13 cellular contexts compared by ENCODE assay signal in genomic region chr7:92423646-92424045, GRCh38. TPM values are rescaled to one million over a fixed set of nuclear protein-coding genes. Genes with fewer than 3 reads are reported as not detected.
DNase-seq lines count a peak whose midpoint lies in the region; ATAC-seq, FAIRE-seq and TF ChIP-seq lines count a peak whose summit lies in the region.
"Had no signal": no experiment of that assay in that cellular context is flagged by ENCODE, and none has a peak within 500 bp of the region (broad histone marks: within the 10 kb centered on the region; RNA-seq: fewer than 3 reads in every experiment).

No MANE protein-coding gene starts in this region.

- no peak overlapping the region for H2BK15ac ChIP-seq in neuronal stem cell (ENCODE audit: low read length)

- TF ChIP-seq EP300 in GM12878 (IDR thresholded peaks at IDR 0.05; ENCODE audit: borderline replicate concordance in 1 of 2, control insufficient read depth in 1 of 2, low read depth in 2 of 2, low read length in 2 of 2) = no peak

- H4K91ac ChIP-seq in neuronal stem cell (ENCODE audit: low read depth, low read length, poor library complexity) = no peak overlapping the region

- H2BK5ac ChIP-seq in neuronal stem cell (ENCODE audit: low read length) = no peak overlapping the region

- peak overlapping the region; percentile 69 for H2AFZ ChIP-seq in DND-41 (ENCODE audit: low read depth, low read length)
- peak overlapping the region; percentile 85 for H2AFZ ChIP-seq in MM.1S (ENCODE audit: low read length)
- peak overlapping the region; percentile 89; the same call in 1 of the 2 replicates for H2AFZ ChIP-seq in GM12878 (ENCODE audit: control insufficient read depth, low read depth, low read length)
- H2AFZ ChIP-seq in neuronal stem cell (ENCODE audit: low read length) = peak overlapping the region; percentile 96

- RAD21 ChIA-PET in GM12878 (lab: Charles Lee; ENCODE audit: unreplicated experiment) = interaction anchor here (0.9 to 4.4 kb wide), 3 partner anchors 24 to 390 kb away, joined by 3 to 45 read pairs (median 3); partner anchors contain the start of gene GATAD1

- POLR2A ChIA-PET in GM12878 (lab: Charles Lee) = interaction anchor here (0.9 kb wide), 1 partner anchor 10 kb away, joined by 3 read pairs; no protein-coding TSS in a partner anchor

- TF ChIP-seq POLR2A in GM12878 (IDR thresholded peaks at IDR 0.05; ENCODE audit: low read depth, low read length) = no peak

- peak overlapping the region; percentile 2 for H3K4ac ChIP-seq in neuronal stem cell (ENCODE audit: low read length)

- no peaks in the 10 kb centered on the region for H3F3A ChIP-seq in MM.1S (ENCODE audit: insufficient read depth, low read length)

- WGBS in GM12878 (ENCODE audit: insufficient coverage, insufficient replicate concordance, low lambda C conversion rate, missing lambda C conversion rate) = 88% methylated on average over 4 of the region's 4 CpGs
- 100% methylated on average over 3 of the region's 4 CpGs; no CpG with 5 or more reads in 1 of the 2 donors for WGBS in neuronal stem cell (ENCODE audit: extremely low coverage in 2 of 2, insufficient read length in 2 of 2, insufficient replicate concordance in 1 of 2), 2 donors

- in situ Hi-C loops in GM12878 (cut with MboI) = loop anchor here (10.0 kb wide), 1 partner anchor 631 kb away; no protein-coding TSS in a partner anchor

- no peak overlapping the region for H3K4me2 ChIP-seq in DND-41 (ENCODE audit: insufficient read depth, low read length)
- peak overlapping the region; percentile 72; the same call in 1 of the 2 replicates for H3K4me2 ChIP-seq in MM.1S (ENCODE audit: low read depth, low read length)
- H3K4me2 ChIP-seq in GM12878 (ENCODE audit: control insufficient read depth, insufficient read depth) = no peak overlapping the region
- no peak overlapping the region for H3K4me2 ChIP-seq in neuronal stem cell (ENCODE audit: insufficient read depth, low read length, poor library complexity, severe bottlenecking)

- H3K79me1 ChIP-seq in neuronal stem cell (ENCODE audit: low read depth, low read length) = no peaks in the 10 kb centered on the region

- no TSS peak for BruUV-seq in GM12878 (replicated peaks; lab: Mats Ljungman, UMichigan)

- H3K36me3 ChIP-seq in DND-41 (ENCODE audit: insufficient read depth, low read length) (no peaks in the 10 kb centered on the region), MM.1S (replicated peaks; ENCODE audit: insufficient read depth, low read length) (no peaks in the 10 kb centered on the region), GM12878 (ENCODE audit: control insufficient read depth in 2 of 2, insufficient read depth in 2 of 2, low read length in 1 of 2) (no peaks in the 10 kb centered on the region), neuronal stem cell (replicated peaks in 1 of 2; ENCODE audit: control insufficient read depth in 2 of 2, insufficient read depth in 2 of 2, low read length in 2 of 2) (no peaks in the 10 kb centered on the region), left ventricle myocardium inferior (no peaks in the 10 kb centered on the region)
- H3K36me3 ChIP-seq: uterus had no signal

- no peak for DNase-seq in DND-41
- DNase-seq in MM.1S = no peak
- DNase-seq in GM12878 (ENCODE audit: low read depth, low spot score) = no peak
- DNase-seq in neuronal stem cell (ENCODE audit: low spot score) = no peak
- DNase-seq in head of caudate nucleus = no peak
- DNase-seq in stimulated activated CD4-positive, alpha-beta T cell treated with anti-CD3 and anti-CD28 coated beads, Interleukin-4, amount 100 ng/mL, for 4 hours = no peak
- DNase-seq in left ventricle myocardium inferior = no peak
- DNase-seq: activated T-cell treated with anti-CD3 and anti-CD28 coated beads, Interleukin-2, amount 50 U/mL, for 1 hour; T-helper 9 cell had no signal

- no peaks in the 10 kb centered on the region for H3K79me2 ChIP-seq in DND-41 (ENCODE audit: insufficient read depth, low read length)
- no peaks in the 10 kb centered on the region for H3K79me2 ChIP-seq in MM.1S (ENCODE audit: low read length)
- H3K79me2 ChIP-seq in GM12878 (ENCODE audit: control insufficient read depth, insufficient read depth, low read length) = no peaks in the 10 kb centered on the region

- H3K27ac ChIP-seq in DND-41 (ENCODE audit: low read length) = no peak overlapping the region
- H3K27ac ChIP-seq in MM.1S (ENCODE audit: low read length) = no peak overlapping the region
- no peak overlapping the region for H3K27ac ChIP-seq in GM12878 (ENCODE audit: control insufficient read depth, insufficient read depth)
- H3K27ac ChIP-seq in neuronal stem cell (replicated peaks; ENCODE audit: low read length) = no peak overlapping the region
- H3K27ac ChIP-seq in left ventricle myocardium inferior (replicated peaks) = no peak overlapping the region
- H3K27ac ChIP-seq: HL-60 had no signal

- TF ChIP-seq CTCF in DND-41 (IDR thresholded peaks at IDR 0.05; ENCODE audit: borderline replicate concordance, extremely low read depth, low read length, poor library complexity, severe bottlenecking) (no peak), MM.1S (IDR thresholded peaks at IDR 0.05; ENCODE audit: low read length) (no peak), GM12878 (IDR thresholded peaks at IDR 0.05 in 2 of 3, conservative IDR thresholded peaks at IDR 0.05 in 1 of 3; ENCODE audit: control insufficient read depth in 2 of 3, extremely low read depth in 1 of 3, insufficient read depth in 1 of 3, low read depth in 3 of 3, low read length in 3 of 3) (no peak), left ventricle myocardium inferior (IDR thresholded peaks at IDR 0.05; ENCODE audit: borderline replicate concordance) (no peak)

- no peak overlapping the region for H3K9ac ChIP-seq in DND-41 (ENCODE audit: low read depth, low read length)
- no peak overlapping the region for H3K9ac ChIP-seq in MM.1S (ENCODE audit: low read length)
- no peak overlapping the region for H3K9ac ChIP-seq in GM12878 (ENCODE audit: control insufficient read depth, insufficient read depth, low read length)
- no peak overlapping the region for H3K9ac ChIP-seq in neuronal stem cell (ENCODE audit: low read depth, low read length, poor library complexity)

- H3K27me3 ChIP-seq in DND-41 (ENCODE audit: insufficient read depth, low read length, poor library complexity) (no peaks in the 10 kb centered on the region), MM.1S (replicated peaks; ENCODE audit: insufficient read depth, low read length) (no peaks in the 10 kb centered on the region), GM12878 (replicated peaks in 1 of 2; ENCODE audit: control insufficient read depth in 2 of 2, insufficient read depth in 2 of 2, low read length in 1 of 2) (no peaks in the 10 kb centered on the region), neuronal stem cell (ENCODE audit: control insufficient read depth in 3 of 3, insufficient read depth in 3 of 3, low read depth in 1 of 3, low read length in 3 of 3) (peaks cover 0 to 3% (median 0%) of the 10 kb centered on the region in 3 experiments), left ventricle myocardium inferior (ENCODE audit: low read depth) (peaks cover 25% of the 10 kb centered on the region)
- H3K27me3 ChIP-seq: uterus had no signal

- SMC1A ChIA-PET in GM12878 (lab: Charles Lee; ENCODE audit: uncharacterized antibody, unreplicated experiment) = interaction anchor here (0.9 to 1.7 kb wide), 8 partner anchors 8 to 633 kb away, joined by 3 to 22 read pairs (median 3); partner anchors contain the start of gene GATAD1

- H2AK5ac ChIP-seq in neuronal stem cell (ENCODE audit: low read depth, low read length) = no peak overlapping the region

- CTCF ChIA-PET in GM12878 (lab: Yijun Ruan, JAX) = interaction anchor here (0.8 to 7.5 kb wide), 33 partner anchors 9 to 620 kb away, joined by 3 to 86 read pairs (median 4); partner anchors contain the start of genes ANKIB1, GATAD1, KRIT1 and MTERF1

- H2BK120ac ChIP-seq in neuronal stem cell (ENCODE audit: low read depth, low read length) = no peak overlapping the region

- ATAC-seq in DND-41 (ENCODE audit: insufficient read depth, low read depth) (no peak), GM12878 (peak; percentile 11; the same call in 2 of the 3 replicates), GM19035 (IDR thresholded peaks at IDR 0.05; ENCODE audit: unreplicated experiment) (no peak)

- intact Hi-C loops in GM12878 (cut with micrococcal nuclease; ENCODE audit: unreplicated experiment) = loop anchor here (1.0 to 2.0 kb wide), 2 partner anchors 24 to 631 kb away; partner anchors contain the start of gene GATAD1
- intact Hi-C loops in head of caudate nucleus (cut with DNase I) = loop anchor here (10.0 kb wide), 1 partner anchor 179 kb away; the partner anchor contains the start of genes ANKIB1 and KRIT1
- intact Hi-C loops in left ventricle myocardium inferior (cut with micrococcal nuclease) = no loop called here

- H3K4me3 ChIP-seq in DND-41 (ENCODE audit: low read depth in 1 of 2, low read length in 2 of 2) (no peak overlapping the region), MM.1S (ENCODE audit: low read length) (no peak overlapping the region), GM12878 (peak overlapping the region; percentile 66; the same call in 1 of the 2 replicates), neuronal stem cell (ENCODE audit: low read length in 2 of 2) (peak overlapping the region in 1 of 2 donors; percentile 65), left ventricle myocardium inferior (no peak overlapping the region)

- H3K18ac ChIP-seq in neuronal stem cell (ENCODE audit: low read length) = no peak overlapping the region

- TF ChIP-seq RAD21 in GM12878 (IDR thresholded peaks at IDR 0.05; ENCODE audit: insufficient read depth, low read depth, low read length) = no peak

- H3K4me1 ChIP-seq in DND-41 (ENCODE audit: insufficient read depth, low read length) = peaks cover 14% of the 10 kb centered on the region
- H3K4me1 ChIP-seq in MM.1S (ENCODE audit: low read length) = peaks cover 15% of the 10 kb centered on the region
- H3K4me1 ChIP-seq in GM12878 (ENCODE audit: control insufficient read depth, insufficient read depth, low read length) = peaks cover 5% of the 10 kb centered on the region; the same call in 1 of the 2 replicates
- peaks cover 3% of the 10 kb centered on the region in 2 donors for H3K4me1 ChIP-seq in neuronal stem cell (ENCODE audit: control insufficient read depth in 2 of 2, insufficient read depth in 1 of 2, low read depth in 1 of 2, low read length in 2 of 2)
- H3K4me1 ChIP-seq in left ventricle myocardium inferior = peaks cover 14% of the 10 kb centered on the region
- H3K4me1 ChIP-seq: uterus had no signal

- peak overlapping the region; percentile 9 for H3K23ac ChIP-seq in neuronal stem cell (ENCODE audit: low read depth, low read length, poor library complexity)

- H4K8ac ChIP-seq in neuronal stem cell (ENCODE audit: low read depth, low read length) = no peak overlapping the region

- H3K14ac ChIP-seq in neuronal stem cell (ENCODE audit: low read length) = no peak overlapping the region

- H4K20me1 ChIP-seq in DND-41 (ENCODE audit: insufficient read depth, low read length) (no peaks in the 10 kb centered on the region), MM.1S (ENCODE audit: insufficient read depth, low read length) (no peaks in the 10 kb centered on the region), GM12878 (ENCODE audit: control insufficient read depth, insufficient read depth) (no peaks in the 10 kb centered on the region)

- no peaks in the 10 kb centered on the region for H3K9me2 ChIP-seq in MM.1S (replicated peaks; ENCODE audit: insufficient read depth, low read length)

- H2BK12ac ChIP-seq in neuronal stem cell (ENCODE audit: low read length) = no peak overlapping the region

- H3K9me3 ChIP-seq in DND-41 (ENCODE audit: insufficient read depth, low read length, severe bottlenecking) (no peaks in the 10 kb centered on the region), MM.1S (replicated peaks; ENCODE audit: insufficient read depth, low read length) (no peaks in the 10 kb centered on the region), GM12878 (replicated peaks; ENCODE audit: control insufficient read depth, insufficient read depth, low read length) (no peaks in the 10 kb centered on the region), neuronal stem cell (replicated peaks in 1 of 2; ENCODE audit: control insufficient read depth in 2 of 2, insufficient read depth in 1 of 2, low read depth in 1 of 2, low read length in 2 of 2) (peaks cover 0 to 3% of the 10 kb centered on the region in 2 donors), left ventricle myocardium inferior (replicated peaks) (no peaks in the 10 kb centered on the region)
- H3K9me3 ChIP-seq: uterus had no signal

- peak; percentile 80 for FAIRE-seq in GM12878 (lab: Jason Lieb, UNC)

RNA-seq across cellular contexts. Expression of gene GATAD1, which starts 23.6 kb away (rescaled TPM):
- 164 and 180 TPM in 2 replicates for total RNA-seq in GM12878 (2013; cell fraction: nucleolus; rRNA removed)
- total RNA-seq in GM12878 (2014; rRNA removed) (18.4 and 20.7 TPM in 2 replicates), GM12878 (2014; rRNA removed; fragmentation: Illumina TruSeq; extraction: Trizol) (16.0 and 17.0 TPM in 2 replicates), GM12878 (2021) (11.9 and 12.4 TPM in 2 replicates), left ventricle myocardium inferior (15.4 TPM)
- 12.4 TPM for polyA plus RNA-seq in GM12878 (2011; ENCODE audit: low read depth)
- polyA plus RNA-seq in GM12878 (2011; rRNA removed) (45.2 and 52.2 TPM in 2 replicates), GM12878 (2014; fragmentation: Illumina TruSeq; extraction: Trizol) (19.8 and 25.5 TPM in 2 replicates), GM12878 (2014; fragmentation: Nextera tagmentation; extraction: Ambion mirVana) (1 to 10 TPM; 5.5 to 6.6 TPM), GM12878 (2014; rRNA removed) (15.9 and 18.7 TPM in 2 replicates), GM12878 (2016; fragmentation: Nextera tagmentation; extraction: Ambion mirVana) (1 to 10 TPM; 8.9 to 9.1 TPM)
- polyA plus RNA-seq in GM12878 (2011; cell fraction: cytosol; rRNA removed) = 21.9 and 26.1 TPM in 2 replicates
- polyA plus RNA-seq in GM12878 (2011; cell fraction: nucleus; rRNA removed) = 23.8 and 25.3 TPM in 2 replicates
- 15.6 and 17.4 TPM in 2 replicates for polyA plus RNA-seq in GM12878 (2012)
- polyA minus RNA-seq in GM12878 (2011; rRNA and poly(A)+ RNA removed) = 18.8 and 25.2 TPM in 2 replicates
- 8.6 and 8.8 TPM in 2 replicates for polyA minus RNA-seq in GM12878 (2011; cell fraction: cytosol; rRNA and poly(A)+ RNA removed)
- polyA minus RNA-seq in GM12878 (2011; cell fraction: nucleus; rRNA and poly(A)+ RNA removed) = 38.9 and 49.8 TPM in 2 replicates
- polyA plus RNA-seq in neuronal stem cell (2013, experiment 1 of 2) = 41.4 TPM
- 44.8 TPM for polyA plus RNA-seq in neuronal stem cell (2013, experiment 2 of 2)

RNA-seq across cellular contexts. Expression of gene ERVW-1, which starts 54.1 kb away (rescaled TPM):
- total RNA-seq in GM12878 (2013; cell fraction: nucleolus; rRNA removed) = not detected in 2 replicates
- total RNA-seq in GM12878 (2014; rRNA removed) (not detected in 2 replicates), GM12878 (2014; rRNA removed; fragmentation: Illumina TruSeq; extraction: Trizol) (not detected in 2 replicates), GM12878 (2021) (not detected in 2 replicates), left ventricle myocardium inferior (not detected)
- not detected for polyA plus RNA-seq in GM12878 (2011; ENCODE audit: low read depth)
- polyA plus RNA-seq in GM12878 (2011; rRNA removed) (not detected in 2 replicates), GM12878 (2014; fragmentation: Illumina TruSeq; extraction: Trizol) (not detected in 2 replicates), GM12878 (2014; fragmentation: Nextera tagmentation; extraction: Ambion mirVana) (not detected), GM12878 (2014; rRNA removed) (not detected in 2 replicates), GM12878 (2016; fragmentation: Nextera tagmentation; extraction: Ambion mirVana) (under 1 TPM in 1 of 2 experiments, not detected in 1; 0.05 TPM)
- polyA plus RNA-seq in GM12878 (2011; cell fraction: cytosol; rRNA removed) = not detected in 2 replicates
- not detected in 2 replicates for polyA plus RNA-seq in GM12878 (2011; cell fraction: nucleus; rRNA removed)
- 0.21 and 0.39 TPM in 2 replicates for polyA plus RNA-seq in GM12878 (2012)
- polyA minus RNA-seq in GM12878 (2011; rRNA and poly(A)+ RNA removed) = not detected in 2 replicates
- not detected in 2 replicates for polyA minus RNA-seq in GM12878 (2011; cell fraction: cytosol; rRNA and poly(A)+ RNA removed)
- polyA minus RNA-seq in GM12878 (2011; cell fraction: nucleus; rRNA and poly(A)+ RNA removed) = not detected in 2 replicates
- polyA plus RNA-seq in neuronal stem cell (2013, experiment 1 of 2) = not detected
- polyA plus RNA-seq in neuronal stem cell (2013, experiment 2 of 2) = not detected
- total RNA-seq: fibroblast of villous mesenchyme, uterus had no signal
